ENCODE assay signal across 9 cellular contexts in genomic region chr17:1422907-1423306, GRCh38. TPM values are rescaled to one million over a fixed set of nuclear protein-coding genes. Genes with fewer than 3 reads are reported as not detected.
DNase-seq lines count a peak whose midpoint lies in the region; ATAC-seq and TF ChIP-seq lines count a peak whose summit lies in the region.
"Had no signal": no experiment of that assay in that cellular context is flagged by ENCODE, and none has a peak within 500 bp of the region (broad histone marks: within the 10 kb centered on the region; RNA-seq: fewer than 3 reads in every experiment).

No MANE protein-coding gene starts in this region.

- H4K91ac ChIP-seq in H9 (ENCODE audit: insufficient read length, low read depth, low read length) = no peak overlapping the region

- peaks cover 3 to 13% of the 10 kb centered on the region in 2 donors for H3K4me1 ChIP-seq in ascending aorta
- H3K4me1 ChIP-seq in right atrium auricular region = peaks cover 0 to 25% of the 10 kb centered on the region in 2 donors
- peaks cover 30 to 55% of the 10 kb centered on the region in 2 donors for H3K4me1 ChIP-seq in thyroid gland
- H3K4me1 ChIP-seq in H9 (ENCODE audit: insufficient read depth, low read length) = no peaks in the 10 kb centered on the region

- no peaks in the 10 kb centered on the region for H3K23me2 ChIP-seq in H9 (ENCODE audit: insufficient read length, low read depth, low read length, poor library complexity, severe bottlenecking)

- H3K27me3 Mint-ChIP-seq in activated T-cell treated with anti-CD3 and anti-CD28 coated beads, Interleukin-2, amount 50 U/mL, for 4 hours (ENCODE audit: low read depth) = no peaks in the 10 kb centered on the region
- no peaks in the 10 kb centered on the region for H3K27me3 Mint-ChIP-seq in H9 (ENCODE audit: low read depth)

- no peak overlapping the region for H3K4me3 Mint-ChIP-seq in activated T-cell treated with anti-CD3 and anti-CD28 coated beads, Interleukin-2, amount 50 U/mL, for 4 hours
- H3K4me3 Mint-ChIP-seq in H9 = no peak overlapping the region

- H3K23ac ChIP-seq in H9 (ENCODE audit: insufficient read length, low read depth, low read length) = no peak overlapping the region

- H3K9me3 ChIP-seq in ascending aorta (no peaks in the 10 kb centered on the region), right atrium auricular region (no peaks in the 10 kb centered on the region), thyroid gland (no peaks in the 10 kb centered on the region), H9 (ENCODE audit: control insufficient read depth, low read depth, low read length) (no peaks in the 10 kb centered on the region)

- H4K8ac ChIP-seq in H9 (replicated peaks; ENCODE audit: insufficient read length, low read depth, low read length) = no peak overlapping the region

- H3K27ac ChIP-seq in ascending aorta (peak overlapping the region; percentile 72 to 78), right atrium auricular region (peak overlapping the region; percentile 32 to 60), thyroid gland (peak overlapping the region; percentile 73 to 84 (median 83)), H9 (ENCODE audit: insufficient read length, low read depth, low read length) (no peak overlapping the region)

- H3K4me2 ChIP-seq in H9 (ENCODE audit: insufficient read depth, insufficient read length, low read length) = no peak overlapping the region

- H3T11ph ChIP-seq in H9 (ENCODE audit: low read length) = no peak overlapping the region

- intact Hi-C loops in ascending aorta (cut with DNase I) = no loop called here
- intact Hi-C loops in thyroid gland (cut with DNase I) = no loop called here

- H2BK120ac ChIP-seq in H9 (ENCODE audit: low read depth, low read length, poor library complexity, severe bottlenecking) = no peak overlapping the region

- H3K14ac ChIP-seq in H9 (ENCODE audit: insufficient read depth, low read length) = no peak overlapping the region

- ATAC-seq in activated T-cell treated with anti-CD3 and anti-CD28 coated beads, Interleukin-2, amount 50 U/mL, for 4 hours = peak in 1 of 2 donors; percentile 63

- H2AFZ ChIP-seq in H9 (ENCODE audit: low read length) = no peak overlapping the region

- H2AK5ac ChIP-seq in H9 (ENCODE audit: insufficient read length, low read length) = no peak overlapping the region

- no peak overlapping the region for H3K27ac Mint-ChIP-seq in H9

- peak in 1 of 2 donors; percentile 59 for TF ChIP-seq POLR2A in thyroid gland (IDR thresholded peaks at IDR 0.05)

- peak; percentile 7 for DNase-seq in activated T-cell treated with anti-CD3 and anti-CD28 coated beads, Interleukin-2, amount 50 U/mL, for 4 hours
- no peak for DNase-seq in activated T-cell treated with anti-CD3 and anti-CD28 coated beads, Interleukin-2, amount 50 U/mL, for 48 hours
- DNase-seq in ascending aorta (ENCODE audit: low spot score in 2 of 2) (peak in 1 of 2 donors; percentile 77), right atrium auricular region (ENCODE audit: low spot score) (peak; percentile 69), thyroid gland (peak; percentile 80 to 81), NCI-H146 treated with DMSO at 0.1 percent for 48 hours (lab: John Stamatoyannopoulos, UW; ENCODE audit: unreplicated experiment) (no peak), H9 (no peak)
- DNase-seq in stimulated activated CD4-positive, alpha-beta T cell treated with anti-CD3 and anti-CD28 coated beads, Interleukin-12 subunit alpha, Interleukin-12 subunit beta, amount 100 ng/mL, for 4 hours = no peak
- DNase-seq: NCI-H2029 treated with DMSO at 0.1 percent for 48 hours had no signal

- no peaks in the 10 kb centered on the region for H3K9me3 Mint-ChIP-seq in activated T-cell treated with anti-CD3 and anti-CD28 coated beads, Interleukin-2, amount 50 U/mL, for 4 hours
- no peaks in the 10 kb centered on the region for H3K9me3 Mint-ChIP-seq in H9

- H2BK20ac ChIP-seq in H9 (ENCODE audit: low read depth, low read length, poor library complexity, severe bottlenecking) = no peak overlapping the region

- H3K27me3 ChIP-seq in ascending aorta (no peaks in the 10 kb centered on the region), right atrium auricular region (no peaks in the 10 kb centered on the region), thyroid gland (no peaks in the 10 kb centered on the region), H9 (ENCODE audit: insufficient read depth, low read length) (no peaks in the 10 kb centered on the region)

- H3K18ac ChIP-seq in H9 (ENCODE audit: insufficient read length, low read depth, low read length) = no peak overlapping the region

- no peak overlapping the region for H3K56ac ChIP-seq in H9 (ENCODE audit: insufficient read length, low read depth, low read length)

- no peaks in the 10 kb centered on the region for H4K20me1 ChIP-seq in H9 (ENCODE audit: control insufficient read depth, insufficient read depth, insufficient read length)

- H2BK5ac ChIP-seq in H9 (ENCODE audit: insufficient read length, low read length) = no peak overlapping the region

- H3K9ac ChIP-seq in H9 (ENCODE audit: extremely low read depth, insufficient read length, low read length) = no peak overlapping the region

- peaks cover 20% of the 10 kb centered on the region for H3K36me3 Mint-ChIP-seq in activated T-cell treated with anti-CD3 and anti-CD28 coated beads, Interleukin-2, amount 50 U/mL, for 4 hours (ENCODE audit: insufficient read depth)
- H3K36me3 Mint-ChIP-seq in H9 (ENCODE audit: insufficient read depth in 1 of 3, low read depth in 3 of 3) = peaks cover 27 to 60% (median 45%) of the 10 kb centered on the region in 3 experiments; a peak in 6 of 7 replicates

- peaks cover 17 to 51% of the 10 kb centered on the region in 2 donors for H3K36me3 ChIP-seq in ascending aorta
- H3K36me3 ChIP-seq in right atrium auricular region = peaks cover 46% of the 10 kb centered on the region
- peaks cover 0 to 4% of the 10 kb centered on the region in 2 donors for H3K36me3 ChIP-seq in thyroid gland

- WGBS in thyroid gland, 2 donors = 45% methylated on average over 8 of the region's 8 CpGs
- no CpG with 5 or more reads among the region's 8 CpGs for WGBS in H9 (ENCODE audit: extremely low coverage, insufficient read length, low lambda C conversion rate)

- TF ChIP-seq CTCF in ascending aorta (IDR thresholded peaks at IDR 0.05) (no peak), right atrium auricular region (IDR thresholded peaks at IDR 0.05) (no peak), thyroid gland (IDR thresholded peaks at IDR 0.05) (no peak), H9 (conservative IDR thresholded peaks at IDR 0.05) (no peak)

- no peaks in the 10 kb centered on the region for H3K79me1 ChIP-seq in H9 (ENCODE audit: insufficient read depth, low read depth, low read length, poor library complexity, severe bottlenecking)

- peaks cover 3% of the 10 kb centered on the region; the same call in 1 of the 2 replicates for H3K79me2 ChIP-seq in H9 (ENCODE audit: insufficient read depth, low read length)

- H4K5ac ChIP-seq in H9 (ENCODE audit: insufficient read length, low read depth, low read length) = no peak overlapping the region

- H3K4me1 Mint-ChIP-seq in activated T-cell treated with anti-CD3 and anti-CD28 coated beads, Interleukin-2, amount 50 U/mL, for 4 hours (ENCODE audit: low read depth) = peaks cover 12% of the 10 kb centered on the region
- H3K4me1 Mint-ChIP-seq in H9 = no peaks in the 10 kb centered on the region

- H2BK12ac ChIP-seq in H9 (ENCODE audit: insufficient read length, low read depth, low read length) = no peak overlapping the region

- H3K4ac ChIP-seq in H9 (ENCODE audit: low read depth, low read length) = no peak overlapping the region

- H3K4me3 ChIP-seq in ascending aorta (no peak overlapping the region), right atrium auricular region (no peak overlapping the region), thyroid gland (replicated peaks in 1 of 3) (no peak overlapping the region)

- no peak overlapping the region for H2BK15ac ChIP-seq in H9 (ENCODE audit: low read depth, low read length)

RNA-seq across cellular contexts. Expression of gene YWHAE, which starts 22.9 kb away (rescaled TPM):
- 100 to 1,000 TPM; 470 to 529 (median 478) TPM for total RNA-seq in activated T-cell treated with anti-CD3 and anti-CD28 coated beads, Interleukin-2, amount 50 U/mL, for 4 hours
- total RNA-seq in ascending aorta = 261 TPM
- 100 to 1,000 TPM; 655 to 703 TPM for total RNA-seq in right atrium auricular region
- 1,000 to 10,000 TPM in 1 of 4 donors, 100 to 1,000 TPM in 3; 553 to 1,135 (median 724) TPM for total RNA-seq in thyroid gland
- 1,282 and 1,294 TPM in 2 replicates for total RNA-seq in H9 (2021)

RNA-seq across cellular contexts. Expression of gene CRK, which starts 33.1 kb away (rescaled TPM):
- total RNA-seq in activated T-cell treated with anti-CD3 and anti-CD28 coated beads, Interleukin-2, amount 50 U/mL, for 4 hours = 10 to 100 TPM; 21.0 to 22.4 (median 22.0) TPM
- 83.4 TPM for total RNA-seq in ascending aorta
- 10 to 100 TPM; 36.0 to 49.8 TPM for total RNA-seq in right atrium auricular region
- total RNA-seq in thyroid gland = 100 to 1,000 TPM in 2 of 4 donors, 10 to 100 TPM in 2; 89.6 to 140 (median 98.7) TPM
- 58.9 and 60.5 TPM in 2 replicates for total RNA-seq in H9 (2021)

Comparison
In these comparisons a context has a peak if more than half of its experiments do, and no peak if none do; other contexts are left out.
1. DNase-seq: peak in activated T-cell treated with anti-CD3 and anti-CD28 coated beads, Interleukin-2, amount 50 U/mL, for 4 hours (single experiment), right atrium auricular region (single experiment) and thyroid gland (2 of 2); none in activated T-cell treated with anti-CD3 and anti-CD28 coated beads, Interleukin-2, amount 50 U/mL, for 48 hours (0 of 2), NCI-H146 treated with DMSO at 0.1 percent for 48 hours (single experiment), H9 (single experiment) and stimulated activated CD4-positive, alpha-beta T cell treated with anti-CD3 and anti-CD28 coated beads, Interleukin-12 subunit alpha, Interleukin-12 subunit beta, amount 100 ng/mL, for 4 hours (single experiment).